ENCODE assay signal across 2 cellular contexts in genomic region chr11:78039391-78039918, GRCh38.
TF ChIP-seq lines count a peak whose summit lies in the region.

No MANE protein-coding gene starts in this region.

TF ChIP-seq in SK-N-SH, 30 proteins besides CTCF, POLR2A, EP300 and RAD21:
- TF ChIP-seq USF1 (IDR thresholded peaks at IDR 0.05; ENCODE audit: borderline replicate concordance, low read depth) (no peak), GATA2 (CRISPR knock-in tag; IDR thresholded peaks at IDR 0.05) (no peak), TAF1 (IDR thresholded peaks at IDR 0.05; ENCODE audit: borderline replicate concordance, low read depth, low read length) (no peak), MXI1 (IDR thresholded peaks at IDR 0.05; ENCODE audit: low read depth, low read length) (no peak), FOSL2 (IDR thresholded peaks at IDR 0.05; ENCODE audit: borderline replicate concordance, low read depth) (no peak), RCOR1 (IDR thresholded peaks at IDR 0.05; ENCODE audit: low read length) (no peak), ZBTB33 (IDR thresholded peaks at IDR 0.05; ENCODE audit: borderline replicate concordance, low read depth) (no peak), SIN3A (IDR thresholded peaks at IDR 0.05; ENCODE audit: borderline replicate concordance, low read depth, low read length) (no peak), NRF1 (IDR thresholded peaks at IDR 0.05; ENCODE audit: low read depth, low read length) (no peak), YY1 (IDR thresholded peaks at IDR 0.05; ENCODE audit: low read depth) (no peak), ELF1 (IDR thresholded peaks at IDR 0.05) (no peak)

TF ChIP-seq in SK-N-SH treated with all-trans-retinoic acid at 6 μM for 48 hours, 23 proteins besides CTCF, POLR2A, EP300 and RAD21 (continued from another document):
- TF ChIP-seq CREB5 (CRISPR knock-in tag; IDR thresholded peaks at IDR 0.05; ENCODE audit: low read depth) (no peak), ZC3H10 (CRISPR knock-in tag; IDR thresholded peaks at IDR 0.05) (no peak), CSDC2 (CRISPR knock-in tag; IDR thresholded peaks at IDR 0.05) (no peak), ZNF70 (CRISPR knock-in tag; IDR thresholded peaks at IDR 0.05) (no peak), ESRRG (CRISPR knock-in tag; IDR thresholded peaks at IDR 0.05) (no peak), BACH2 (CRISPR knock-in tag; IDR thresholded peaks at IDR 0.05; ENCODE audit: borderline replicate concordance) (no peak), PPARA (CRISPR knock-in tag; IDR thresholded peaks at IDR 0.05; ENCODE audit: borderline replicate concordance) (no peak), PATZ1 (CRISPR knock-in tag; IDR thresholded peaks at IDR 0.05; ENCODE audit: borderline replicate concordance) (no peak), CSRNP3 (CRISPR knock-in tag; IDR thresholded peaks at IDR 0.05) (no peak), OSR1 (CRISPR knock-in tag; IDR thresholded peaks at IDR 0.05) (no peak), RARB (CRISPR knock-in tag; IDR thresholded peaks at IDR 0.05) (no peak), POU6F1 (CRISPR knock-in tag; IDR thresholded peaks at IDR 0.05; ENCODE audit: borderline replicate concordance, low read depth) (no peak), TOX (CRISPR knock-in tag; IDR thresholded peaks at IDR 0.05; ENCODE audit: borderline replicate concordance) (no peak), ZFP30 (CRISPR knock-in tag; IDR thresholded peaks at IDR 0.05) (no peak), ISL1 (CRISPR knock-in tag; IDR thresholded peaks at IDR 0.05) (no peak), GLIS3 (CRISPR knock-in tag; IDR thresholded peaks at IDR 0.05) (no peak), ZFP3 (CRISPR knock-in tag; IDR thresholded peaks at IDR 0.05) (no peak)
TF ChIP-seq in SK-N-SH treated with all-trans-retinoic acid at 6 μM for 48 hours: peak in this region for 0.
